Comparison of ENCODE assay signal across 8 cellular contexts in the genomic region with DNA sequence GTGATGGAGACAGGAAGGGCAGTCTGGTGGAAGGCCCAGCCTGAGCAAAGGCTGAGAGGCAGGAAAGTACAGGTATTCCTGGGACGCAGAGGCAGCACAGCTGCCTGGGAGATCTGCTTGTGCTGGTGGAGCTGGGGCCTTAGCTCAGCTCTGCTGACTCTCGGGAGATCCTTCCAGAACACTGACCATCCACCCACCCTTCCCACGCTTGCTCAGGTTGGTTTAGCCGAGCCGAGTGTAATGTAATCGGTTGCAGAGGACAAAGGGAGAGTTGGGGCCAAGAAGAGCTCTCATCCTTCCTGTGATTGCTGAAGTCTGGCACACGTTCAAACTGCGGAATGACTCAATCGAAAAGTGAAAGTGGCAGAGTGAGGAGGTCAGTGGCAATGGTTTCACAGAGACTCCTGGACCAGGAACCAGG.
DNase-seq lines count a peak whose midpoint lies in the region; ATAC-seq lines count a peak whose summit lies in the region.

No MANE protein-coding gene starts in this region.

- peak; percentile 46 for DNase-seq in Ammon's horn (ENCODE audit: low spot score)
- peak; percentile 77 for DNase-seq in T1000 (lab: John Stamatoyannopoulos, UW)
- DNase-seq in kidney tubule cell (ENCODE audit: low spot score), result peak; percentile 97
- no peak for DNase-seq in OCI-M2 (lab: John Stamatoyannopoulos, UW; ENCODE audit: unreplicated experiment)
- DNase-seq in GF-D8 (lab: John Stamatoyannopoulos, UW), result no peak
- DNase-seq in effector CD8-positive, alpha-beta T cell (lab: John Stamatoyannopoulos, UW), result no peak
- no peak for DNase-seq in globus pallidus (ENCODE audit: low spot score)

- ATAC-seq in HG02678 (IDR thresholded peaks at IDR 0.05; ENCODE audit: unreplicated experiment), result peak; percentile 29

Comparison
In these comparisons a context has a peak if more than half of its experiments do, and no peak if none do; other contexts are left out.
1. DNase-seq: peak in Ammon's horn (single experiment), T1000 (single experiment) and kidney tubule cell (single experiment); none in OCI-M2 (single experiment), GF-D8 (single experiment), effector CD8-positive, alpha-beta T cell (single experiment) and globus pallidus (single experiment).